9 cellular contexts compared by ENCODE assay signal in the genomic region with DNA sequence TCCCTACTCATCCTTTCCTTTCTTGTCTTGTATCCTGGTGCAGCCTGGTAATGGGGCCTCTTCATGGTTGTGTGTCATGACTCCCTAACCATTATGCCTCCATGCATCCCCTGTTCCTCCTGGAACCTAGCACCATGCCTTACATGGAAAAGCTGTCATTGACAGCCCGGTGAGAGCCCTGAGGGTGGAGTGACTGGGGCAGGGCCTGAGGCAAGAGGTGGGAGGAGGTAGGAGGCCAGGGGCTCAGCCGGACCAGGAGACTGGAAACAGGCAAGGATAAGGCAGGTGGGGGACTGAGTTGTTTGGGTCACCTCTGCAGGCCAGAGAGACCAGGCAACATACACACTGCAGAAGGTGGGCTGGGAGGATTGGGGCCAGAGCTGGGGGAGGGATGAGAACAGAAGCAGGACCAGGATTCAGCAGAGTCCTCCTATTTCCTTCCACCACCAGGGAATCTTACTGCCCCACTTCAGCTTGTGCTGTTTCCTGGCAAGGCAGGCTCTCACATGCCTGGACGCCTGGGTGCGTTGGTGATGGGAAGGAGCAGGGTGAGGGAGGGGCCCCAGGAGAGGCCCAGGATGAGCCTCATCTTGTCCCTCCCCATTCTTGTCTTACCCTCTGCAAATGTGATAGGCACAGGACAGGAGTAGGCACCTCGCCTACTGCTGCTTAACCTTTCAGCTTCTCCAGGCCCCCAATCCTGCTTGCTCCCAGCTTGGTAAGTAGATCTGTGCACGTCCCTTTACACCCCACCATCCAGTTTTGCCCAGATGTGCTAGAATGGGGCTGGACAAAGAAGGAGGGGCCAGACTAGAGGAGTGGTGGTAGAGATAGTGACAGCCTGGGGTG. TPM values are rescaled to one million over a fixed set of nuclear protein-coding genes. Genes with fewer than 3 reads are reported as not detected.
DNase-seq lines count a peak whose midpoint lies in the region; ATAC-seq and TF ChIP-seq lines count a peak whose summit lies in the region.
"Had no signal": no experiment of that assay in that cellular context is flagged by ENCODE, and none has a peak within 500 bp of the region (broad histone marks: within the 10 kb centered on the region; RNA-seq: fewer than 3 reads in every experiment).

A gene with protein sequence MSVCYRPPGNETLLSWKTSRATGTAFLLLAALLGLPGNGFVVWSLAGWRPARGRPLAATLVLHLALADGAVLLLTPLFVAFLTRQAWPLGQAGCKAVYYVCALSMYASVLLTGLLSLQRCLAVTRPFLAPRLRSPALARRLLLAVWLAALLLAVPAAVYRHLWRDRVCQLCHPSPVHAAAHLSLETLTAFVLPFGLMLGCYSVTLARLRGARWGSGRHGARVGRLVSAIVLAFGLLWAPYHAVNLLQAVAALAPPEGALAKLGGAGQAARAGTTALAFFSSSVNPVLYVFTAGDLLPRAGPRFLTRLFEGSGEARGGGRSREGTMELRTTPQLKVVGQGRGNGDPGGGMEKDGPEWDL (plus strand): TSS at position 603 of the 849 bp plus-strand sequence. CDS start 525 bp downstream, outside the sequence.

- ATAC-seq in activated naive CD8-positive, alpha-beta T cell treated with anti-CD3 and anti-CD28 coated beads, Interleukin-2, amount 50 U/mL, for 24 hours, result no peak
- no peak for ATAC-seq in left lung
- ATAC-seq in aorta (ENCODE audit: low FRiP score), result no peak

- H3K27ac Mint-ChIP-seq in activated T-cell treated with anti-CD3 and anti-CD28 coated beads, Interleukin-2, amount 50 U/mL, for 24 hours, result peak within 1 kb of the TSS; percentile 70
- peak within 1 kb of the TSS; percentile 83 for H3K27ac Mint-ChIP-seq in activated naive CD8-positive, alpha-beta T cell treated with anti-CD3 and anti-CD28 coated beads, Interleukin-2, amount 50 U/mL, for 24 hours

- H3K4me1 ChIP-seq in left lung, result peaks cover 28 to 74% of the 10 kb centered on the region in 2 donors
- H3K4me1 ChIP-seq in testis, result peaks cover 15% of the 10 kb centered on the region
- no peaks in the 10 kb centered on the region for H3K4me1 ChIP-seq in aorta (ENCODE audit: control insufficient read depth in 1 of 2, insufficient read depth in 2 of 2, low read length in 2 of 2)

- TF ChIP-seq CTCF in left lung (IDR thresholded peaks at IDR 0.05) (no peak), testis (IDR thresholded peaks at IDR 0.05) (no peak), GM13976 (IDR thresholded peaks at IDR 0.05; ENCODE audit: borderline replicate concordance, control extremely low read depth, extremely low read depth, insufficient read depth, missing control alignments) (no peak)

- H3K36me3 Mint-ChIP-seq in activated T-cell treated with anti-CD3 and anti-CD28 coated beads, Interleukin-2, amount 50 U/mL, for 24 hours (ENCODE audit: low read depth), result peaks cover 80% of the 10 kb centered on the region
- peaks cover 49% of the 10 kb centered on the region for H3K36me3 Mint-ChIP-seq in activated naive CD8-positive, alpha-beta T cell treated with anti-CD3 and anti-CD28 coated beads, Interleukin-2, amount 50 U/mL, for 24 hours (ENCODE audit: low read depth)

- peaks cover 68% of the 10 kb centered on the region for H3K4me1 Mint-ChIP-seq in activated T-cell treated with anti-CD3 and anti-CD28 coated beads, Interleukin-2, amount 50 U/mL, for 24 hours (ENCODE audit: low read depth)
- peaks cover 62% of the 10 kb centered on the region for H3K4me1 Mint-ChIP-seq in activated naive CD8-positive, alpha-beta T cell treated with anti-CD3 and anti-CD28 coated beads, Interleukin-2, amount 50 U/mL, for 24 hours

- H3K27me3 ChIP-seq in left lung (no peaks in the 10 kb centered on the region), testis (no peaks in the 10 kb centered on the region), aorta (ENCODE audit: control insufficient read depth in 1 of 2, insufficient read depth in 2 of 2, low read length in 1 of 2) (no peaks in the 10 kb centered on the region)

- H3K4me3 ChIP-seq in left lung (peak within 1 kb of the TSS; percentile 59 to 64), testis (peak within 1 kb of the TSS; percentile 55 to 65), aorta (ENCODE audit: low read length in 2 of 2) (peak within 1 kb of the TSS in 1 of 2 donors; percentile 19)

- H3K27ac ChIP-seq in left lung, result peak within 1 kb of the TSS; percentile 86 to 95
- H3K27ac ChIP-seq in testis, result peak within 1 kb of the TSS; percentile 57 to 80
- H3K27ac ChIP-seq in aorta (ENCODE audit: low read depth in 1 of 2, low read length in 2 of 2), result peak within 1 kb of the TSS in 1 of 2 donors; percentile 45

- no peaks in the 10 kb centered on the region for H3K9me3 Mint-ChIP-seq in activated T-cell treated with anti-CD3 and anti-CD28 coated beads, Interleukin-2, amount 50 U/mL, for 24 hours
- H3K9me3 Mint-ChIP-seq in activated naive CD8-positive, alpha-beta T cell treated with anti-CD3 and anti-CD28 coated beads, Interleukin-2, amount 50 U/mL, for 24 hours, result no peaks in the 10 kb centered on the region

- no peak for DNase-seq in activated T-cell treated with anti-CD3 and anti-CD28 coated beads, Interleukin-2, amount 50 U/mL, for 24 hours
- no peak for DNase-seq in activated T-cell treated with anti-CD3 and anti-CD28 coated beads, Interleukin-2, amount 50 U/mL, for 1 hour
- no peak for DNase-seq in activated naive CD8-positive, alpha-beta T cell treated with anti-CD3 and anti-CD28 coated beads, Interleukin-2, amount 50 U/mL, for 24 hours
- DNase-seq in left lung (no peak), testis (no peak), GM13976 (ENCODE audit: low spot score) (no peak), aorta (no peak), ureter (ENCODE audit: low spot score) (no peak)
- DNase-seq: NCI-H2171 had no signal

- in situ Hi-C loops in GM13976 (cut with MboI; ENCODE audit: low sequenced_read_pairs, unreplicated experiment), result no loop called here

- H3K27me3 Mint-ChIP-seq in activated T-cell treated with anti-CD3 and anti-CD28 coated beads, Interleukin-2, amount 50 U/mL, for 24 hours, result no peaks in the 10 kb centered on the region
- H3K27me3 Mint-ChIP-seq in activated naive CD8-positive, alpha-beta T cell treated with anti-CD3 and anti-CD28 coated beads, Interleukin-2, amount 50 U/mL, for 24 hours, result no peaks in the 10 kb centered on the region

- WGBS in testis, 2 donors, result 80% methylated on average over 6 of the region's 6 CpGs
- 84 to 87% methylated on average over 6 of the region's 6 CpGs for WGBS in aorta, 2 donors

- intact Hi-C loops in left lung (cut with DNase I), result no loop called here
- intact Hi-C loops in testis (cut with DNase I; ENCODE audit: low total_unique reads), result no loop called here
- intact Hi-C loops in aorta (cut with DNase I), result no loop called here

- H3K9me3 ChIP-seq in left lung, result no peaks in the 10 kb centered on the region
- H3K9me3 ChIP-seq in testis, result no peaks in the 10 kb centered on the region
- no peaks in the 10 kb centered on the region for H3K9me3 ChIP-seq in aorta (ENCODE audit: control insufficient read depth, low read length)

- TF ChIP-seq POLR2A in testis (IDR thresholded peaks at IDR 0.05), result no peak

- peak within 1 kb of the TSS; percentile 80 for H3K4me3 Mint-ChIP-seq in activated T-cell treated with anti-CD3 and anti-CD28 coated beads, Interleukin-2, amount 50 U/mL, for 24 hours
- peak within 1 kb of the TSS; percentile 74 for H3K4me3 Mint-ChIP-seq in activated naive CD8-positive, alpha-beta T cell treated with anti-CD3 and anti-CD28 coated beads, Interleukin-2, amount 50 U/mL, for 24 hours

- peaks cover 0 to 32% of the 10 kb centered on the region in 2 donors for H3K36me3 ChIP-seq in left lung
- H3K36me3 ChIP-seq in testis (ENCODE audit: low read depth, missing control alignments), result no peaks in the 10 kb centered on the region
- H3K36me3 ChIP-seq in aorta (ENCODE audit: control insufficient read depth in 1 of 2, insufficient read depth in 2 of 2, low read length in 1 of 2), result peaks cover 0 to 11% of the 10 kb centered on the region in 2 donors

RNA-seq across cellular contexts. Expression of the gene that starts here (rescaled TPM):
- total RNA-seq in left lung (1 to 10 TPM; 4.5 to 6.3 TPM), testis (10 to 100 TPM; 23.4 to 28.1 TPM), aorta (1 to 10 TPM; 3.7 to 5.5 TPM), ureter (8.2 TPM)
- polyA plus RNA-seq in testis (ENCODE audit: insufficient read depth, low read depth, low replicate concordance) (4.2 TPM), aorta (under 1 TPM; 0.38 to 0.95 TPM)
